9 cellular contexts compared by ENCODE assay signal in genomic region chr2:72147971-72148369, GRCh38. TPM values are rescaled to one million over a fixed set of nuclear protein-coding genes. Genes with fewer than 3 reads are reported as not detected.
DNase-seq lines count a peak whose midpoint lies in the region; ATAC-seq, FAIRE-seq and TF ChIP-seq lines count a peak whose summit lies in the region.
"Had no signal": no experiment of that assay in that cellular context is flagged by ENCODE, and none has a peak within 500 bp of the region (broad histone marks: within the 10 kb centered on the region; RNA-seq: fewer than 3 reads in every experiment).

No MANE protein-coding gene starts in this region.

- H3K79me2 ChIP-seq in GM12878 (ENCODE audit: control insufficient read depth, insufficient read depth, low read length) = no peaks in the 10 kb centered on the region

- no peak overlapping the region for H2AFZ ChIP-seq in GM12878 (ENCODE audit: control insufficient read depth, low read depth, low read length)

- peaks cover 16 to 19% of the 10 kb centered on the region in 2 experiments; a peak in 3 of 4 replicates for H3K27me3 ChIP-seq in GM12878 (replicated peaks in 1 of 2; ENCODE audit: control insufficient read depth in 2 of 2, insufficient read depth in 2 of 2, low read length in 1 of 2)
- H3K27me3 ChIP-seq in upper lobe of left lung = peaks cover 1 to 66% (median 38%) of the 10 kb centered on the region in 4 donors

- peak overlapping the region; percentile 19 for H3K4me3 Mint-ChIP-seq in activated naive CD4-positive, alpha-beta T cell treated with anti-CD3 and anti-CD28 coated beads, Interleukin-2, amount 10 ng/mL, durations not matched to agents 7 days and 5 days
- H3K4me3 Mint-ChIP-seq in mesothelial cell of epicardium = peak overlapping the region; percentile 93

- TF ChIP-seq POLR2A in GM12878 (IDR thresholded peaks at IDR 0.05; ENCODE audit: low read depth, low read length) = no peak
- TF ChIP-seq POLR2A in upper lobe of left lung (IDR thresholded peaks at IDR 0.05) = no peak

- H3K27me3 Mint-ChIP-seq in activated naive CD4-positive, alpha-beta T cell treated with anti-CD3 and anti-CD28 coated beads, Interleukin-2, amount 10 ng/mL, durations not matched to agents 7 days and 5 days = peaks cover 98% of the 10 kb centered on the region
- H3K27me3 Mint-ChIP-seq in mesothelial cell of epicardium (ENCODE audit: low read depth) = peaks cover 1% of the 10 kb centered on the region

- H3K36me3 ChIP-seq in GM12878 (ENCODE audit: control insufficient read depth in 2 of 2, insufficient read depth in 2 of 2, low read length in 1 of 2) (no peaks in the 10 kb centered on the region), upper lobe of left lung (no peaks in the 10 kb centered on the region)

- H3K9me3 Mint-ChIP-seq in activated naive CD4-positive, alpha-beta T cell treated with anti-CD3 and anti-CD28 coated beads, Interleukin-2, amount 10 ng/mL, durations not matched to agents 7 days and 5 days = no peaks in the 10 kb centered on the region
- no peaks in the 10 kb centered on the region for H3K9me3 Mint-ChIP-seq in mesothelial cell of epicardium

- FAIRE-seq in GM12878 (lab: Jason Lieb, UNC) = no peak

- H3K36me3 Mint-ChIP-seq in activated naive CD4-positive, alpha-beta T cell treated with anti-CD3 and anti-CD28 coated beads, Interleukin-2, amount 10 ng/mL, durations not matched to agents 7 days and 5 days = peaks cover 10% of the 10 kb centered on the region
- H3K36me3 Mint-ChIP-seq in mesothelial cell of epicardium = peaks cover 32% of the 10 kb centered on the region

- H3K27ac Mint-ChIP-seq in activated naive CD4-positive, alpha-beta T cell treated with anti-CD3 and anti-CD28 coated beads, Interleukin-2, amount 10 ng/mL, durations not matched to agents 7 days and 5 days = no peak overlapping the region
- H3K27ac Mint-ChIP-seq in mesothelial cell of epicardium = peak overlapping the region; percentile 98

- no peak overlapping the region for H3K4me2 ChIP-seq in GM12878 (ENCODE audit: control insufficient read depth, insufficient read depth)

- no peak for DNase-seq in activated naive CD4-positive, alpha-beta T cell treated with anti-CD3 and anti-CD28 coated beads, Interleukin-2, amount 10 ng/mL, durations not matched to agents 7 days and 5 days
- no peak for DNase-seq in activated naive CD4-positive, alpha-beta T cell treated with anti-CD3 and anti-CD28 coated beads, Interleukin-2, amount 50 U/mL, for 16 hours
- no peak for DNase-seq in GM12878 (ENCODE audit: low read depth, low spot score)
- DNase-seq in mesothelial cell of epicardium (ENCODE audit: low spot score in 2 of 2, unreplicated experiment in 2 of 2) = peak in 1 of 2 experiments; percentile 38
- no peak for DNase-seq in upper lobe of left lung
- DNase-seq in islet precursor cell = no peak
- no peak for DNase-seq in mucosa of gallbladder (ENCODE audit: low spot score)
- DNase-seq: KG1 had no signal

- SMC1A ChIA-PET in GM12878 (lab: Charles Lee; ENCODE audit: uncharacterized antibody, unreplicated experiment) = no interaction called here

- H3K4me1 Mint-ChIP-seq in activated naive CD4-positive, alpha-beta T cell treated with anti-CD3 and anti-CD28 coated beads, Interleukin-2, amount 10 ng/mL, durations not matched to agents 7 days and 5 days = peaks cover 37% of the 10 kb centered on the region
- H3K4me1 Mint-ChIP-seq in mesothelial cell of epicardium = peaks cover 43% of the 10 kb centered on the region

- TF ChIP-seq EP300 in GM12878 (IDR thresholded peaks at IDR 0.05; ENCODE audit: borderline replicate concordance in 1 of 2, control insufficient read depth in 1 of 2, low read depth in 2 of 2, low read length in 2 of 2) (no peak), upper lobe of left lung (IDR thresholded peaks at IDR 0.05) (no peak)

- WGBS in GM12878 (ENCODE audit: insufficient coverage, insufficient replicate concordance, low lambda C conversion rate, missing lambda C conversion rate) = 6% methylated on average over 12 of the region's 12 CpGs
- 4% methylated on average over 12 of the region's 12 CpGs for WGBS in upper lobe of left lung, 2 donors

- ATAC-seq in GM12878 (no peak), upper lobe of left lung (ENCODE audit: low FRiP score in 2 of 2) (no peak), HG03139 (IDR thresholded peaks at IDR 0.05; ENCODE audit: unreplicated experiment) (no peak)

- RAD21 ChIA-PET in GM12878 (lab: Charles Lee; ENCODE audit: unreplicated experiment) = no interaction called here

- CTCF ChIA-PET in activated naive CD4-positive, alpha-beta T cell treated with anti-CD3 and anti-CD28 coated beads, Interleukin-2, amount 10 ng/mL, durations not matched to agents 7 days and 5 days (lab: Charles Lee) = interaction anchor here (0.5 kb wide), 1 partner anchor 602 kb away, joined by 3 read pairs; no protein-coding TSS in a partner anchor
- CTCF ChIA-PET in GM12878 (lab: Yijun Ruan, JAX) = no interaction called here

- no peaks in the 10 kb centered on the region for H3K4me1 ChIP-seq in GM12878 (ENCODE audit: control insufficient read depth, insufficient read depth, low read length)
- H3K4me1 ChIP-seq in upper lobe of left lung = peaks cover 58 to 75% (median 65%) of the 10 kb centered on the region in 4 donors

- TF ChIP-seq RAD21 in GM12878 (IDR thresholded peaks at IDR 0.05; ENCODE audit: insufficient read depth, low read depth, low read length) = no peak

- BruUV-seq in GM12878 (replicated peaks; lab: Mats Ljungman, UMichigan) = no TSS peak

- no peak overlapping the region for H3K9ac ChIP-seq in GM12878 (ENCODE audit: control insufficient read depth, insufficient read depth, low read length)

- intact Hi-C loops in GM12878 (cut with micrococcal nuclease; ENCODE audit: unreplicated experiment) = no loop called here

- H3K27ac ChIP-seq in GM12878 (ENCODE audit: control insufficient read depth, insufficient read depth) (no peak overlapping the region), upper lobe of left lung (no peak overlapping the region)

- no peaks in the 10 kb centered on the region; the same call in 2 of the 3 replicates for H3K9me3 ChIP-seq in GM12878 (replicated peaks; ENCODE audit: control insufficient read depth, insufficient read depth, low read length)
- H3K9me3 ChIP-seq in upper lobe of left lung = no peaks in the 10 kb centered on the region

- in situ Hi-C loops in GM12878 (cut with MboI) = loop anchor here (25.0 kb wide), 1 partner anchor 861 kb away; no protein-coding TSS in a partner anchor

- H4K20me1 ChIP-seq in GM12878 (ENCODE audit: control insufficient read depth, insufficient read depth) = no peaks in the 10 kb centered on the region

- H3K4me3 ChIP-seq in GM12878 (no peak overlapping the region), upper lobe of left lung (peak overlapping the region in 3 of 4 donors; percentile 39 to 61 (median 57))

- POLR2A ChIA-PET in GM12878 (lab: Charles Lee) = no interaction called here

- TF ChIP-seq CTCF in GM12878 (IDR thresholded peaks at IDR 0.05 in 2 of 3, conservative IDR thresholded peaks at IDR 0.05 in 1 of 3; ENCODE audit: control insufficient read depth in 2 of 3, extremely low read depth in 1 of 3, insufficient read depth in 1 of 3, low read depth in 3 of 3, low read length in 3 of 3) = no peak
- no peak for TF ChIP-seq CTCF in mesothelial cell of epicardium (IDR thresholded peaks at IDR 0.05; ENCODE audit: unreplicated experiment)
- no peak for TF ChIP-seq CTCF in upper lobe of left lung (IDR thresholded peaks at IDR 0.05)

TF ChIP-seq in GM12878, 131 proteins besides CTCF, POLR2A, EP300 and RAD21:
- TF ChIP-seq RCOR1 (conservative IDR thresholded peaks at IDR 0.05; ENCODE audit: low read depth, low read length) (no peak), EZH2 (IDR thresholded peaks at IDR 0.05; ENCODE audit: borderline replicate concordance, control insufficient read depth, low read depth, low read length) (0 out of 2 replicates have a peak, but pooled peaks have one; percentile 77)

RNA-seq across cellular contexts. Expression of gene CYP26B1, which starts 0.3 kb away (rescaled TPM):
- 0.79 TPM in 1 of 2 replicates, not detected in the other for total RNA-seq in GM12878 (2013; cell fraction: nucleolus; rRNA removed)
- total RNA-seq in GM12878 (2014; rRNA removed) (not detected in 2 replicates), GM12878 (2014; rRNA removed; fragmentation: Illumina TruSeq; extraction: Trizol) (not detected in 2 replicates), GM12878 (2021) (not detected in 2 replicates), mesothelial cell of epicardium (1,290 to 1,322 TPM (median 1,292 TPM) in 3 replicates), upper lobe of left lung (1 to 10 TPM in 4 of 6 donors, under 1 TPM in 1, not detected in 1; 0.89 to 4.8 (median 4.5) TPM), mucosa of gallbladder (2.2 TPM)
- polyA plus RNA-seq in GM12878 (2011; ENCODE audit: low read depth) = not detected
- polyA plus RNA-seq in GM12878 (2011; rRNA removed) (not detected in 2 replicates), GM12878 (2014; fragmentation: Illumina TruSeq; extraction: Trizol) (not detected in 2 replicates), GM12878 (2014; fragmentation: Nextera tagmentation; extraction: Ambion mirVana) (not detected), GM12878 (2014; rRNA removed) (not detected in 2 replicates), GM12878 (2016; fragmentation: Nextera tagmentation; extraction: Ambion mirVana) (not detected)
- 0.01 TPM in 1 of 2 replicates, not detected in the other for polyA plus RNA-seq in GM12878 (2011; cell fraction: cytosol; rRNA removed)
- polyA plus RNA-seq in GM12878 (2011; cell fraction: nucleus; rRNA removed) = 0.04 TPM in 1 of 2 replicates, not detected in the other
- polyA plus RNA-seq in GM12878 (2012) = not detected in 2 replicates
- polyA minus RNA-seq in GM12878 (2011; rRNA and poly(A)+ RNA removed) = not detected in 2 replicates
- 0.21 and 1.1 TPM in 2 replicates for polyA minus RNA-seq in GM12878 (2011; cell fraction: cytosol; rRNA and poly(A)+ RNA removed)
- polyA minus RNA-seq in GM12878 (2011; cell fraction: nucleus; rRNA and poly(A)+ RNA removed) = under 0.01 TPM in 1 of 2 replicates, not detected in the other

Comparison
In these comparisons a context has a peak if more than half of its experiments do, and no peak if none do; other contexts are left out.
1. RNA of gene CYP26B1, which starts 0.3 kb away (total RNA-seq): 1,290 to 1,322 TPM in mesothelial cell of epicardium; 0.89 to 4.8 TPM in upper lobe of left lung, 2.2 TPM in mucosa of gallbladder (single experiment) and 0.79 TPM in GM12878; every median in the first group is over 100 times any median in the second.